ENCODE assay signal across 15 cellular contexts in the genomic region with DNA sequence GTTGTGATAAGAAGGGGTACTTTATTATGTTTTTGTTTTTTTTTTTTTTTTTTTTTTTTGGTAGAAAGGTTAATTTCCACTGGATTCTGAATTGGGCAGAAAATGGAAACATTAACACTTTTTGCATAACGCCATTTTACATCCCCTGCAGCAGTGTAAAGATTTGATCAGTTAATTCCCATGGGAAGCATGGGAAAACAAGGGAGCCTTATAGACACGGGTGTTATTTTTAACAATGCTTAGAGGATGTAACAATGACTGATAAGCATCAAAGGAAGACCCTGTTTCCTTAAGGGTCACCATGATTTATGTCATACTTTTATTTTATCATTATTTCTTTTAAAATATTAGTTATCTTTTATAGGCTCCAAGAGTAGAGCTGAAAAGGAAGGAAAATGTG.
A peak's percentile ranks its signal among the peaks of the same experiment; 100 is the strongest.
DNase-seq lines count a peak whose midpoint lies in the region; ATAC-seq and TF ChIP-seq lines count a peak whose summit lies in the region.
"Had no signal": no experiment of that assay in that cellular context is flagged by ENCODE, and none has a peak within 500 bp of the region (broad histone marks: within the 10 kb centered on the region; RNA-seq: fewer than 3 reads in every experiment).

No MANE protein-coding gene starts in this region.

- no peak overlapping the region for H2AFZ ChIP-seq in OCI-LY1 (ENCODE audit: low read length)

- CTCF ChIA-PET in Caco-2 (lab: Charles Lee) = no interaction called here

- no peaks in the 10 kb centered on the region for H3K9me2 ChIP-seq in OCI-LY1 (ENCODE audit: low read depth, low read length)

- ATAC-seq in GM19397 (IDR thresholded peaks at IDR 0.05; ENCODE audit: unreplicated experiment) = no peak
- ATAC-seq: A549, HCT116 had no signal

- peaks cover 9% of the 10 kb centered on the region for H3K9me3 ChIP-seq in Caco-2
- H3K9me3 ChIP-seq in OCI-LY1 (ENCODE audit: low read length) = 0 out of 2 replicates have a peak, but pooled peaks cover 4% of the 10 kb centered on the region
- H3K9me3 ChIP-seq: A549 had no signal

- POLR2A ChIA-PET in Caco-2 (lab: Charles Lee) = no interaction called here

- H3K36me3 Mint-ChIP-seq in Caco-2 (ENCODE audit: insufficient read depth, unreplicated experiment) = no peaks in the 10 kb centered on the region
- peaks cover 16% of the 10 kb centered on the region for H3K36me3 Mint-ChIP-seq in endothelial cell (ENCODE audit: low read depth, unreplicated experiment)
- peaks cover 25% of the 10 kb centered on the region for H3K36me3 Mint-ChIP-seq in glutamatergic neuron (ENCODE audit: unreplicated experiment)
- H3K36me3 Mint-ChIP-seq: CD4-positive, alpha-beta memory T cell had no signal

- H3K9me3 Mint-ChIP-seq in Caco-2 (ENCODE audit: unreplicated experiment) = peaks cover 28% of the 10 kb centered on the region
- no peaks in the 10 kb centered on the region for H3K9me3 Mint-ChIP-seq in endothelial cell (ENCODE audit: unreplicated experiment)
- peaks cover 17% of the 10 kb centered on the region for H3K9me3 Mint-ChIP-seq in glutamatergic neuron (ENCODE audit: unreplicated experiment)

- H3K27me3 ChIP-seq in Caco-2 (replicated peaks; ENCODE audit: control insufficient read depth, insufficient read depth, low read length) (no peaks in the 10 kb centered on the region), OCI-LY1 (ENCODE audit: insufficient read depth, low read length) (no peaks in the 10 kb centered on the region)

- TF ChIP-seq CTCF in Caco-2 (IDR thresholded peaks at IDR 0.05; ENCODE audit: insufficient read depth in 1 of 2, low read depth in 1 of 2, low read length in 1 of 2, severe bottlenecking in 1 of 2, unreplicated experiment in 1 of 2) = no peak
- no peak for TF ChIP-seq CTCF in OCI-LY1 (IDR thresholded peaks at IDR 0.05; ENCODE audit: low read length)
- no peak for TF ChIP-seq CTCF in endothelial cell (IDR thresholded peaks at IDR 0.05; ENCODE audit: unreplicated experiment)
- TF ChIP-seq CTCF in glutamatergic neuron (IDR thresholded peaks at IDR 0.05; ENCODE audit: partially characterized antibody, unreplicated experiment) = no peak

- H3K27ac Mint-ChIP-seq in Caco-2 (ENCODE audit: unreplicated experiment) (peak overlapping the region; percentile 53), endothelial cell (ENCODE audit: unreplicated experiment) (peak overlapping the region; percentile 75), glutamatergic neuron (ENCODE audit: unreplicated experiment) (no peak overlapping the region)
- H3K27ac Mint-ChIP-seq: CD4-positive, alpha-beta memory T cell had no signal

- H3K4me1 ChIP-seq in Caco-2 (no peaks in the 10 kb centered on the region), OCI-LY1 (ENCODE audit: insufficient read depth, low read length, severe bottlenecking) (peaks cover 72% of the 10 kb centered on the region)
- H3K4me1 ChIP-seq: A549 had no signal

- intact Hi-C loops in Caco-2 (cut with micrococcal nuclease; ENCODE audit: unreplicated experiment) = no loop called here

- H4K20me1 ChIP-seq in OCI-LY1 (ENCODE audit: insufficient read depth, low read length) = no peaks in the 10 kb centered on the region

- peak overlapping the region; percentile 67 for H3K4me2 ChIP-seq in OCI-LY1 (ENCODE audit: low read length)
- H3K4me2 ChIP-seq: A549 had no signal

- peak overlapping the region; percentile 67 for H3K9ac ChIP-seq in OCI-LY1 (ENCODE audit: low read length)

- H3F3A ChIP-seq in OCI-LY1 (ENCODE audit: insufficient read depth, low read length) = 0 out of 2 replicates have a peak, but pooled peaks cover 6% of the 10 kb centered on the region

- H3K27me3 Mint-ChIP-seq in Caco-2 (ENCODE audit: insufficient read depth, unreplicated experiment) (no peaks in the 10 kb centered on the region), endothelial cell (ENCODE audit: unreplicated experiment) (no peaks in the 10 kb centered on the region), glutamatergic neuron (ENCODE audit: unreplicated experiment) (peaks cover 1% of the 10 kb centered on the region)
- H3K27me3 Mint-ChIP-seq: CD4-positive, alpha-beta memory T cell had no signal

- H3K4me1 Mint-ChIP-seq in Caco-2 (ENCODE audit: low read depth, unreplicated experiment) (no peaks in the 10 kb centered on the region), endothelial cell (ENCODE audit: unreplicated experiment) (peaks cover 15% of the 10 kb centered on the region), glutamatergic neuron (ENCODE audit: low read depth, unreplicated experiment) (peaks cover 9% of the 10 kb centered on the region)
- H3K4me1 Mint-ChIP-seq: CD4-positive, alpha-beta memory T cell had no signal

- DNase-seq in Caco-2 (no peak), endothelial cell (ENCODE audit: low spot score) (no peak), germinal center (ENCODE audit: low spot score) (no peak), glutamatergic neuron (no peak), superior temporal gyrus (ENCODE audit: extremely low spot score) (no peak)
- DNase-seq: CD4-positive, alpha-beta memory T cell; GDM1; NCI-H1417 treated with DMSO at 0.1 percent for 48 hours; NCI-H187; NCI-H446 treated with DMSO at 0.1 percent for 48 hours; NCI-H526 treated with DMSO at 0.1 percent for 48 hours had no signal

- peaks cover 65% of the 10 kb centered on the region for H3K79me2 ChIP-seq in OCI-LY1 (ENCODE audit: insufficient read depth, low read length)

- no peak overlapping the region for H3K4me3 ChIP-seq in Caco-2 (ENCODE audit: low read depth, low read length)
- H3K4me3 ChIP-seq in OCI-LY1 (ENCODE audit: low read depth, low read length, poor library complexity, severe bottlenecking) = peak overlapping the region; percentile 47
- H3K4me3 ChIP-seq: A549 had no signal

- H3K27ac ChIP-seq in OCI-LY1 (ENCODE audit: low read depth, low read length, poor library complexity, severe bottlenecking) = peak overlapping the region; percentile 94
- H3K27ac ChIP-seq: A549 had no signal

- H3K4me3 Mint-ChIP-seq in Caco-2 (ENCODE audit: unreplicated experiment) (no peak overlapping the region), endothelial cell (ENCODE audit: unreplicated experiment) (no peak overlapping the region), glutamatergic neuron (ENCODE audit: unreplicated experiment) (no peak overlapping the region)
- H3K4me3 Mint-ChIP-seq: CD4-positive, alpha-beta memory T cell had no signal

- H3K36me3 ChIP-seq in Caco-2 (ENCODE audit: control insufficient read depth, insufficient read depth, low read length) (no peaks in the 10 kb centered on the region), OCI-LY1 (ENCODE audit: insufficient read depth, low read length) (peaks cover 79% of the 10 kb centered on the region)

- no TSS peak for BruUV-seq in Caco-2 (replicated peaks; lab: Mats Ljungman, UMichigan)
